ENCODE assay signal across 29 cellular contexts in genomic region chr2:23915327-23915726, GRCh38.
"Had no signal": no experiment of that assay in that cellular context is flagged by ENCODE, and none has a peak within 500 bp of the region (broad histone marks: within the 10 kb centered on the region; RNA-seq: fewer than 3 reads in every experiment).

No MANE protein-coding gene starts in this region.

- H3K36me3 ChIP-seq: ascending aorta, breast epithelium, cardiac muscle cell, colonic mucosa, heart left ventricle had no signal

- H3K9me3 ChIP-seq: ascending aorta, breast epithelium, colonic mucosa, heart left ventricle had no signal

- H3K4me3 ChIP-seq: ascending aorta, breast epithelium, cardiac muscle cell, colonic mucosa, heart left ventricle had no signal

- H3K4me1 ChIP-seq: colonic mucosa had no signal

- DNase-seq: activated CD4-positive, alpha-beta memory T cell treated with anti-CD3 and anti-CD28 coated beads, Interleukin-2, amount 10 ng/mL, durations not matched to agents 7 days and 5 days; activated CD4-positive, alpha-beta T cell treated with anti-CD3 and anti-CD28 coated beads for 1 hour; activated CD4-positive, alpha-beta T cell treated with anti-CD3 and anti-CD28 coated beads for 4 hours; activated CD4-positive, alpha-beta T cell treated with anti-CD3 and anti-CD28 coated beads, Interleukin-2, amount 10 ng/mL, durations not matched to agents 7 days and 5 days; activated CD4-positive, alpha-beta T cell treated with anti-CD3 and anti-CD28 coated beads, Interleukin-2, amount 50 U/mL, for 4 hours; activated CD8-positive, alpha-beta memory T cell treated with anti-CD3 and anti-CD28 coated beads, Interleukin-2, amount 50 U/mL, for 48 hours; activated gamma-delta T cell; activated naive CD4-positive, alpha-beta T cell; activated naive CD4-positive, alpha-beta T cell treated with anti-CD3 and anti-CD28 coated beads, Interleukin-2, amount 10 ng/mL, durations not matched to agents 7 days and 5 days; activated naive CD8-positive, alpha-beta T cell treated with anti-CD3 and anti-CD28 coated beads, Interleukin-2, amount 10 ng/mL, durations not matched to agents 7 days and 5 days; activated T-cell treated with anti-CD3 and anti-CD28 coated beads for 4 hours; activated T-cell treated with anti-CD3 and anti-CD28 coated beads, Interleukin-2, amount 50 U/mL, for 24 hours; activated T-cell treated with anti-CD3 and anti-CD28 coated beads, Interleukin-2, amount 50 U/mL, for 72 hours; central memory CD4-positive, alpha-beta T cell; cerebellar nuclear complex; colonic mucosa; effector CD8-positive, alpha-beta T cell; foreskin fibroblast; glutamatergic neuron; heart left ventricle; T-helper 17 cell; T1000 had no signal

- ATAC-seq: activated naive CD4-positive, alpha-beta T cell treated with anti-CD3 and anti-CD28 coated beads, Interleukin-2, amount 50 U/mL, for 72 hours; activated T-cell treated with anti-CD3 and anti-CD28 coated beads, Interleukin-2, amount 50 U/mL, for 72 hours; esophagus mucosa; heart left ventricle; T-helper 17 cell; WTC11 had no signal

- H3K27ac ChIP-seq: breast epithelium, cardiac muscle cell, colonic mucosa, heart left ventricle, VCaP had no signal

- H3K27me3 ChIP-seq: ascending aorta, breast epithelium, cardiac muscle cell, colonic mucosa, heart left ventricle had no signal
